Comparison of ENCODE assay signal across 20 cellular contexts in genomic region chr12:27198036-27198435, GRCh38. TPM values are rescaled to one million over a fixed set of nuclear protein-coding genes. Genes with fewer than 3 reads are reported as not detected.
A peak's percentile ranks its signal among the peaks of the same experiment; 100 is the strongest.
DNase-seq lines count a peak whose midpoint lies in the region; ATAC-seq, FAIRE-seq and TF ChIP-seq lines count a peak whose summit lies in the region.
"Had no signal": no experiment of that assay in that cellular context is flagged by ENCODE, and none has a peak within 500 bp of the region (broad histone marks: within the 10 kb centered on the region; RNA-seq: fewer than 3 reads in every experiment).

No MANE protein-coding gene starts in this region.

- no peaks in the 10 kb centered on the region for H3K27me3 ChIP-seq in esophagus muscularis mucosa
- H3K27me3 ChIP-seq: BLaER1 had no signal

- H3K27ac ChIP-seq in esophagus muscularis mucosa (replicated peaks in 1 of 4) (peak overlapping the region; percentile 85 to 88 (median 86)), kidney (ENCODE audit: low read depth in 2 of 2, low read length in 2 of 2) (no peak overlapping the region)
- H3K27ac ChIP-seq: BLaER1 had no signal

- ATAC-seq in mucosa of descending colon: peak; percentile 26
- no peak for ATAC-seq in GM18861 (IDR thresholded peaks at IDR 0.05; ENCODE audit: unreplicated experiment)
- no peak for ATAC-seq in HG02884 (IDR thresholded peaks at IDR 0.05; ENCODE audit: unreplicated experiment)
- ATAC-seq in esophagus mucosa: no peak
- ATAC-seq: HCT116; left colon; naive thymus-derived CD4-positive, alpha-beta T cell had no signal

- H3K36me3 ChIP-seq in esophagus muscularis mucosa: no peaks in the 10 kb centered on the region
- H3K36me3 ChIP-seq in mucosa of descending colon (ENCODE audit: low read depth): no peaks in the 10 kb centered on the region
- no peaks in the 10 kb centered on the region for H3K36me3 ChIP-seq in kidney (ENCODE audit: control insufficient read depth in 1 of 2, insufficient read depth in 2 of 2, low read length in 2 of 2)
- H3K36me3 ChIP-seq: BLaER1 had no signal

- no peak for FAIRE-seq in kidney (lab: Jason Lieb, UNC)

- TF ChIP-seq POLR2A in esophagus muscularis mucosa (IDR thresholded peaks at IDR 0.05; ENCODE audit: low read depth): no peak

- no peak overlapping the region for H3K9ac ChIP-seq in kidney (ENCODE audit: low read length in 2 of 2)
- H3K9ac ChIP-seq: BLaER1 had no signal

- 54% methylated on average over 3 of the region's 3 CpGs for WGBS in esophagus muscularis mucosa

- peak; percentile 47 for DNase-seq in HCEC 1CT
- peak; percentile 95 for DNase-seq in esophagus muscularis mucosa (ENCODE audit: extremely low spot score)
- DNase-seq in mucosa of descending colon: no peak
- DNase-seq in stromal cell of bone marrow (ENCODE audit: low read depth): peak; percentile 64
- no peak for DNase-seq in kidney
- DNase-seq: activated CD4-positive, alpha-beta T cell treated with anti-CD3 and anti-CD28 coated beads for 48 hours; central memory CD4-positive, alpha-beta T cell; DMS153; hippocampal formation; left colon; naive thymus-derived CD4-positive, alpha-beta T cell; NCI-H1417; NCI-H345; SHP77 treated with DMSO at 0.1 percent for 48 hours; stimulated activated CD4-positive, alpha-beta T cell treated with anti-CD3 and anti-CD28 coated beads, Interleukin-4, amount 100 ng/mL, for 1 hour had no signal

- TF ChIP-seq CTCF in esophagus muscularis mucosa (IDR thresholded peaks at IDR 0.05) (no peak), mucosa of descending colon (IDR thresholded peaks at IDR 0.05) (no peak), kidney (IDR thresholded peaks at IDR 0.05; ENCODE audit: borderline replicate concordance, extremely low read depth, insufficient read depth) (no peak)

- TF ChIP-seq EP300 in esophagus muscularis mucosa (IDR thresholded peaks at IDR 0.05): peak; percentile 52

- no peak overlapping the region for H3K4me3 ChIP-seq in esophagus muscularis mucosa
- no peak overlapping the region for H3K4me3 ChIP-seq in mucosa of descending colon
- no peak overlapping the region for H3K4me3 ChIP-seq in kidney (ENCODE audit: low read length in 2 of 2)
- H3K4me3 ChIP-seq: BLaER1 had no signal

- H3K9me3 ChIP-seq in esophagus muscularis mucosa: no peaks in the 10 kb centered on the region
- H3K9me3 ChIP-seq in mucosa of descending colon: no peaks in the 10 kb centered on the region
- no peaks in the 10 kb centered on the region for H3K9me3 ChIP-seq in kidney (ENCODE audit: control insufficient read depth in 1 of 2, low read length in 2 of 2)
- H3K9me3 ChIP-seq: BLaER1 had no signal

- intact Hi-C loops in esophagus muscularis mucosa (cut with DNase I): loop anchor here (5.0 kb wide), 1 partner anchor 44 kb away; the partner anchor contains the start of gene STK38L
- intact Hi-C loops in mucosa of descending colon (cut with DNase I, micrococcal nuclease): no loop called here
- intact Hi-C loops in kidney (cut with DNase I): no loop called here

- H3K4me1 ChIP-seq in esophagus muscularis mucosa (peaks cover 37 to 83% (median 72%) of the 10 kb centered on the region in 4 donors), mucosa of descending colon (ENCODE audit: low read depth) (no peaks in the 10 kb centered on the region), kidney (ENCODE audit: control insufficient read depth in 1 of 2, insufficient read depth in 1 of 2, low read depth in 1 of 2, low read length in 2 of 2) (peaks cover 0 to 7% of the 10 kb centered on the region in 2 donors)

RNA-seq across cellular contexts. Expression of gene STK38L, which starts 46.0 kb away (rescaled TPM):
- total RNA-seq in esophagus muscularis mucosa (100 to 1,000 TPM in 1 of 4 donors, 10 to 100 TPM in 3; 64.6 to 102 (median 82.4) TPM), mucosa of descending colon (10 to 100 TPM; 45.2 to 69.4 (median 53.6) TPM), esophagus mucosa (27.2 TPM), kidney (43.6 TPM)
- 5.2 TPM for polyA plus RNA-seq in kidney (ENCODE audit: insufficient read depth, low read depth, low replicate concordance)

Comparison
In these comparisons a context has a peak if more than half of its experiments do, and no peak if none do; other contexts are left out.
1. DNase-seq: peak in HCEC 1CT (single experiment), esophagus muscularis mucosa (single experiment) and stromal cell of bone marrow (single experiment); none in mucosa of descending colon (0 of 3) and kidney (single experiment).
2. H3K27ac ChIP-seq: peak in esophagus muscularis mucosa (4 of 4); none in kidney (0 of 2).